ENCODE assay signal across 8 cellular contexts in genomic region chr7:127588019-127588696, GRCh38. TPM values are rescaled to one million over a fixed set of nuclear protein-coding genes. Genes with fewer than 3 reads are reported as not detected.
A peak's percentile ranks its signal among the peaks of the same experiment; 100 is the strongest.
DNase-seq lines count a peak whose midpoint lies in the region; ATAC-seq and TF ChIP-seq lines count a peak whose summit lies in the region.

ARF5 (plus strand) TSS chr7:127588411; CDS start chr7:127588499, 88 bp downstream.

- peak within 1 kb of the TSS; percentile 76 for H3K27ac ChIP-seq in CD4-positive, alpha-beta T cell (ENCODE audit: low read depth, low read length)
- H3K27ac ChIP-seq in effector memory CD4-positive, alpha-beta T cell (ENCODE audit: insufficient read depth, low read length, poor library complexity, severe bottlenecking), result peak within 1 kb of the TSS; percentile 89

- intact Hi-C loops in CD4-positive, alpha-beta T cell (cut with DNase I, micrococcal nuclease), result loop anchor here (2.0 to 10.0 kb wide), 9 partner anchors 63 to 1917 kb away; partner anchors contain the start of genes RBM28 (in 1 of the 2), SMKR1 (in 1 of the 2), TNPO3 (in 1 of the 2) and ZNF800 (in 1 of the 2)

- H3K4me3 Mint-ChIP-seq in CD4-positive, alpha-beta T cell, result peak within 1 kb of the TSS; percentile 99
- H3K4me3 Mint-ChIP-seq in memory B cell, result peak within 1 kb of the TSS; percentile 99

- peaks cover 59% of the 10 kb centered on the region for H3K4me1 Mint-ChIP-seq in CD4-positive, alpha-beta T cell (ENCODE audit: low read depth)
- peaks cover 34% of the 10 kb centered on the region for H3K4me1 Mint-ChIP-seq in memory B cell

- DNase-seq in CD4-positive, alpha-beta T cell, result peak; percentile 76 to 91 (median 85)
- DNase-seq in NK-92 (lab: John Stamatoyannopoulos, UW; ENCODE audit: unreplicated experiment), result peak; percentile 9
- DNase-seq in effector memory CD4-positive, alpha-beta T cell, result peak; percentile 81 to 82 (median 82)
- DNase-seq in memory B cell (ENCODE audit: low spot score in 2 of 2), result peak; percentile 87 to 89
- peak; percentile 65 for DNase-seq in stimulated activated CD8-positive, alpha-beta memory T cell treated with anti-CD3 and anti-CD28 coated beads, Interleukin-12 subunit alpha, Interleukin-12 subunit beta, amount 100 ng/mL, for 24 hours (ENCODE audit: extremely low read depth)

- POLR2A ChIA-PET in CD4-positive, alpha-beta T cell (lab: Charles Lee), result interaction anchor here (0.8 to 1.7 kb wide), 6 partner anchors 10 to 268 kb away, joined by 3 to 16 read pairs (median 4); partner anchors contain the start of genes SND1 and ZNF800
- POLR2A ChIA-PET in activated CD8-positive, alpha-beta memory T cell treated with anti-CD3 and anti-CD28 coated beads for 36 hours (lab: Charles Lee), result interaction anchor here (0.5 kb wide), 1 partner anchor 194 kb away, joined by 6 read pairs; no protein-coding TSS in a partner anchor

- no peaks in the 10 kb centered on the region for H3K9me3 ChIP-seq in CD4-positive, alpha-beta T cell (ENCODE audit: control insufficient read depth, low read length)
- H3K9me3 ChIP-seq in effector memory CD4-positive, alpha-beta T cell (ENCODE audit: control insufficient read depth, low read length), result no peaks in the 10 kb centered on the region

- H3K36me3 ChIP-seq in effector memory CD4-positive, alpha-beta T cell (ENCODE audit: control insufficient read depth, insufficient read depth, low read length), result peaks cover 15% of the 10 kb centered on the region

- peak; percentile 75 for ATAC-seq in CD4-positive, alpha-beta T cell (ENCODE audit: poor library complexity)
- peak; percentile 63 for ATAC-seq in GM19438 (IDR thresholded peaks at IDR 0.05; ENCODE audit: low read depth, unreplicated experiment)
- peak; percentile 74 for ATAC-seq in HG03571 (IDR thresholded peaks at IDR 0.05; ENCODE audit: unreplicated experiment)
- peak; percentile 78 for ATAC-seq in memory B cell (ENCODE audit: low read depth)

- peaks cover 65% of the 10 kb centered on the region for H3K36me3 Mint-ChIP-seq in CD4-positive, alpha-beta T cell (ENCODE audit: low read depth)
- H3K36me3 Mint-ChIP-seq in memory B cell, result peaks cover 12% of the 10 kb centered on the region

- peaks cover 42% of the 10 kb centered on the region for H3K4me1 ChIP-seq in effector memory CD4-positive, alpha-beta T cell (ENCODE audit: control insufficient read depth, insufficient read depth, low read length, poor library complexity, severe bottlenecking)

- no peaks in the 10 kb centered on the region for H3K27me3 Mint-ChIP-seq in CD4-positive, alpha-beta T cell
- no peaks in the 10 kb centered on the region for H3K27me3 Mint-ChIP-seq in memory B cell

- H3K27ac Mint-ChIP-seq in CD4-positive, alpha-beta T cell, result peak within 1 kb of the TSS; percentile 92
- H3K27ac Mint-ChIP-seq in memory B cell, result peak within 1 kb of the TSS; percentile 94

- H3K9me3 Mint-ChIP-seq in CD4-positive, alpha-beta T cell, result no peaks in the 10 kb centered on the region
- H3K9me3 Mint-ChIP-seq in memory B cell, result no peaks in the 10 kb centered on the region

- H3K4me3 ChIP-seq in effector memory CD4-positive, alpha-beta T cell (ENCODE audit: insufficient read depth, low read depth, low read length, poor library complexity, severe bottlenecking), result peak within 1 kb of the TSS; percentile 93

- no peak for TF ChIP-seq CTCF in CD4-positive, alpha-beta T cell (IDR thresholded peaks at IDR 0.05)

- H3K27me3 ChIP-seq in CD4-positive, alpha-beta T cell (ENCODE audit: control insufficient read depth, insufficient read depth, low read length), result no peaks in the 10 kb centered on the region
- H3K27me3 ChIP-seq in effector memory CD4-positive, alpha-beta T cell (replicated peaks; ENCODE audit: control insufficient read depth, insufficient read depth, low read length, poor library complexity, severe bottlenecking), result no peaks in the 10 kb centered on the region

- CTCF ChIA-PET in CD4-positive, alpha-beta T cell (lab: Charles Lee), result interaction anchor here (1.0 kb wide), 1 partner anchor 240 kb away, joined by 4 read pairs; no protein-coding TSS in a partner anchor
- CTCF ChIA-PET in activated CD8-positive, alpha-beta memory T cell treated with anti-CD3 and anti-CD28 coated beads for 36 hours (lab: Charles Lee), result no interaction called here

RNA-seq across cellular contexts. Expression of gene ARF5, which starts in this region (rescaled TPM):
- 10 to 100 TPM; 87.0 TPM for total RNA-seq in CD4-positive, alpha-beta T cell
- total RNA-seq in activated CD8-positive, alpha-beta memory T cell treated with anti-CD3 and anti-CD28 coated beads for 36 hours, result 100 to 1,000 TPM; 107 to 110 TPM

Comparison
In these comparisons a context has a peak if more than half of its experiments do, and no peak if none do; other contexts are left out.
1. Peak in every context shown above with its lines: DNase-seq, ATAC-seq, H3K4me3 ChIP-seq and H3K27ac ChIP-seq.
2. DNase-seq: peak in every context shown above with its lines; median percentile 88 in memory B cell; 85 in CD4-positive, alpha-beta T cell; 82 in effector memory CD4-positive, alpha-beta T cell; 65 in stimulated activated CD8-positive, alpha-beta memory T cell treated with anti-CD3 and anti-CD28 coated beads, Interleukin-12 subunit alpha, Interleukin-12 subunit beta, amount 100 ng/mL, for 24 hours; 9 in NK-92.